ENCODE assay signal across 23 cellular contexts in genomic region chr2:113166187-113166645, GRCh38. TPM values are rescaled to one million over a fixed set of nuclear protein-coding genes. Genes with fewer than 3 reads are reported as not detected.
DNase-seq lines count a peak whose midpoint lies in the region; ATAC-seq, FAIRE-seq and TF ChIP-seq lines count a peak whose summit lies in the region.
"Had no signal": no experiment of that assay in that cellular context is flagged by ENCODE, and none has a peak within 500 bp of the region (broad histone marks: within the 10 kb centered on the region; RNA-seq: fewer than 3 reads in every experiment).

No MANE protein-coding gene starts in this region.

- peaks cover 7% of the 10 kb centered on the region for H3K36me3 Mint-ChIP-seq in activated CD4-positive, alpha-beta memory T cell treated with anti-CD3 and anti-CD28 coated beads for 36 hours
- H3K36me3 Mint-ChIP-seq in activated CD4-positive, alpha-beta memory T cell treated with anti-CD3 and anti-CD28 coated beads, Interleukin-2, amount 10 ng/mL, durations not matched to agents 7 days and 5 days (ENCODE audit: low read depth), result peaks cover 10% of the 10 kb centered on the region
- no peaks in the 10 kb centered on the region for H3K36me3 Mint-ChIP-seq in T-cell
- H3K36me3 Mint-ChIP-seq in chondrocyte (ENCODE audit: low read depth), result no peaks in the 10 kb centered on the region

- no peaks in the 10 kb centered on the region for H3K36me3 ChIP-seq in pancreas
- H3K36me3 ChIP-seq: brain microvascular endothelial cell, lower lobe of right lung had no signal

- peaks cover 3% of the 10 kb centered on the region for H3K9me3 Mint-ChIP-seq in activated CD4-positive, alpha-beta memory T cell treated with anti-CD3 and anti-CD28 coated beads for 36 hours
- H3K9me3 Mint-ChIP-seq in activated CD4-positive, alpha-beta memory T cell treated with anti-CD3 and anti-CD28 coated beads, Interleukin-2, amount 10 ng/mL, durations not matched to agents 7 days and 5 days, result peaks cover 2% of the 10 kb centered on the region
- peaks cover 0 to 3% (median 0%) of the 10 kb centered on the region in 3 donors for H3K9me3 Mint-ChIP-seq in T-cell
- no peaks in the 10 kb centered on the region for H3K9me3 Mint-ChIP-seq in chondrocyte (ENCODE audit: low read depth)
- H3K9me3 Mint-ChIP-seq: endodermal cell had no signal

- H3K27me3 Mint-ChIP-seq in activated CD4-positive, alpha-beta memory T cell treated with anti-CD3 and anti-CD28 coated beads for 36 hours, result no peaks in the 10 kb centered on the region
- no peaks in the 10 kb centered on the region for H3K27me3 Mint-ChIP-seq in activated CD4-positive, alpha-beta memory T cell treated with anti-CD3 and anti-CD28 coated beads, Interleukin-2, amount 10 ng/mL, durations not matched to agents 7 days and 5 days
- H3K27me3 Mint-ChIP-seq in T-cell, result no peaks in the 10 kb centered on the region
- no peaks in the 10 kb centered on the region for H3K27me3 Mint-ChIP-seq in chondrocyte (ENCODE audit: low read depth)

- no peak overlapping the region for H3K4me3 ChIP-seq in pancreas
- H3K4me3 ChIP-seq: coronary artery, GM23248, lower lobe of right lung had no signal

- H3K4me1 Mint-ChIP-seq in activated CD4-positive, alpha-beta memory T cell treated with anti-CD3 and anti-CD28 coated beads for 36 hours (ENCODE audit: low read depth), result peaks cover 52% of the 10 kb centered on the region
- H3K4me1 Mint-ChIP-seq in activated CD4-positive, alpha-beta memory T cell treated with anti-CD3 and anti-CD28 coated beads, Interleukin-2, amount 10 ng/mL, durations not matched to agents 7 days and 5 days, result peaks cover 51% of the 10 kb centered on the region
- H3K4me1 Mint-ChIP-seq in T-cell (peaks cover 67 to 73% (median 69%) of the 10 kb centered on the region in 3 donors), chondrocyte (ENCODE audit: low read depth) (no peaks in the 10 kb centered on the region)

- peak overlapping the region; percentile 43 for H3K27ac Mint-ChIP-seq in activated CD4-positive, alpha-beta memory T cell treated with anti-CD3 and anti-CD28 coated beads for 36 hours
- no peak overlapping the region for H3K27ac Mint-ChIP-seq in activated CD4-positive, alpha-beta memory T cell treated with anti-CD3 and anti-CD28 coated beads, Interleukin-2, amount 10 ng/mL, durations not matched to agents 7 days and 5 days
- peak overlapping the region; percentile 96 to 100 for H3K27ac Mint-ChIP-seq in T-cell
- no peak overlapping the region for H3K27ac Mint-ChIP-seq in chondrocyte (ENCODE audit: unreplicated experiment)
- H3K27ac Mint-ChIP-seq: endodermal cell had no signal

- intact Hi-C loops in activated CD4-positive, alpha-beta memory T cell treated with anti-CD3 and anti-CD28 coated beads for 36 hours (cut with micrococcal nuclease), result no loop called here
- intact Hi-C loops in pancreas (cut with DNase I), result no loop called here

- 90 to 94% methylated on average over 7 of the region's 7 CpGs for WGBS in pancreas, 2 donors

- H3K27me3 ChIP-seq in pancreas, result no peaks in the 10 kb centered on the region
- H3K27me3 ChIP-seq: brain microvascular endothelial cell had no signal

- no peak overlapping the region for H3K4me3 Mint-ChIP-seq in activated CD4-positive, alpha-beta memory T cell treated with anti-CD3 and anti-CD28 coated beads for 36 hours
- no peak overlapping the region for H3K4me3 Mint-ChIP-seq in activated CD4-positive, alpha-beta memory T cell treated with anti-CD3 and anti-CD28 coated beads, Interleukin-2, amount 10 ng/mL, durations not matched to agents 7 days and 5 days
- H3K4me3 Mint-ChIP-seq in T-cell (no peak overlapping the region), chondrocyte (ENCODE audit: unreplicated experiment) (no peak overlapping the region)
- H3K4me3 Mint-ChIP-seq: endodermal cell had no signal

- CTCF ChIA-PET in activated CD4-positive, alpha-beta memory T cell treated with anti-CD3 and anti-CD28 coated beads for 36 hours (lab: Charles Lee), result interaction anchor here (0.8 to 4.8 kb wide), 2 partner anchors 9 to 28 kb away, joined by 5 to 37 read pairs; no protein-coding TSS in a partner anchor
- CTCF ChIA-PET in activated CD4-positive, alpha-beta memory T cell treated with anti-CD3 and anti-CD28 coated beads, Interleukin-2, amount 10 ng/mL, durations not matched to agents 7 days and 5 days (lab: Charles Lee), result interaction anchor here (1.4 to 2.6 kb wide), 2 partner anchors 9 to 224 kb away, joined by 4 to 13 read pairs; no protein-coding TSS in a partner anchor
- CTCF ChIA-PET in T-cell (lab: Charles Lee), result interaction anchor here (0.7 to 2.1 kb wide), 2 partner anchors 28 to 47 kb away, joined by 3 to 14 read pairs; no protein-coding TSS in a partner anchor

- H3K27ac ChIP-seq in pancreas, result peak overlapping the region; percentile 76 to 93 (median 84)
- H3K27ac ChIP-seq: brain microvascular endothelial cell, coronary artery, GM23248 had no signal

- no peak for DNase-seq in activated CD4-positive, alpha-beta memory T cell treated with anti-CD3 and anti-CD28 coated beads for 36 hours
- no peak for DNase-seq in activated CD4-positive, alpha-beta memory T cell treated with anti-CD3 and anti-CD28 coated beads, Interleukin-2, amount 10 ng/mL, durations not matched to agents 7 days and 5 days
- no peak for DNase-seq in T-cell
- DNase-seq in chondrocyte (ENCODE audit: low spot score), result peak; percentile 19
- DNase-seq in pancreas, result peak in 1 of 6 donors; percentile 10
- DNase-seq in anterior cingulate cortex (lab: John Stamatoyannopoulos, UW), result no peak
- DNase-seq in nucleus accumbens (lab: John Stamatoyannopoulos, UW), result no peak
- DNase-seq: activated naive CD4-positive, alpha-beta T cell treated with anti-CD3 and anti-CD28 coated beads, Interleukin-2, amount 50 U/mL, for 16 hours; brain microvascular endothelial cell; endodermal cell; GM23248; islet precursor cell; lower lobe of right lung; NCI-H187; stimulated activated CD4-positive, alpha-beta T cell treated with anti-CD3 and anti-CD28 coated beads, Interleukin-12 subunit alpha, Interleukin-12 subunit beta, amount 100 ng/mL, for 4 hours; T1000 had no signal

- no peak for FAIRE-seq in pancreas (lab: Jason Lieb, UNC)
- FAIRE-seq: GM12892 had no signal

- POLR2A ChIA-PET in activated CD4-positive, alpha-beta memory T cell treated with anti-CD3 and anti-CD28 coated beads for 36 hours (lab: Charles Lee), result interaction anchor here (1.3 to 2.0 kb wide), 2 partner anchors 8 to 9 kb away, joined by 9 to 14 read pairs; partner anchors contain the start of gene PSD4
- POLR2A ChIA-PET in activated CD4-positive, alpha-beta memory T cell treated with anti-CD3 and anti-CD28 coated beads, Interleukin-2, amount 10 ng/mL, durations not matched to agents 7 days and 5 days (lab: Charles Lee), result interaction anchor here (1.2 to 5.7 kb wide), 2 partner anchors 8 to 15 kb away, joined by 4 to 49 read pairs; partner anchors contain the start of gene PSD4
- POLR2A ChIA-PET in T-cell (lab: Charles Lee), result interaction anchor here in 1 of 2 donors (0.5 kb wide), 1 partner anchor 532 kb away, joined by 3 read pairs; no protein-coding TSS in a partner anchor

- no peaks in the 10 kb centered on the region for H3K9me3 ChIP-seq in pancreas
- H3K9me3 ChIP-seq: lower lobe of right lung had no signal

- H3K4me1 ChIP-seq in pancreas, result peaks cover 20 to 26% (median 20%) of the 10 kb centered on the region in 3 donors

- no peak for TF ChIP-seq CTCF in chondrocyte (IDR thresholded peaks at IDR 0.05)
- no peak for TF ChIP-seq CTCF in pancreas (IDR thresholded peaks at IDR 0.05)

- ATAC-seq in T-cell (replicated peaks in 1 of 4), result no peak
- no peak for ATAC-seq in pancreas
- ATAC-seq in GM19452 (IDR thresholded peaks at IDR 0.05; ENCODE audit: unreplicated experiment), result no peak
- ATAC-seq: SK-N-SH treated with all-trans-retinoic acid at 6 μM for 48 hours had no signal

RNA-seq across cellular contexts. Expression of gene PSD4, which starts 7.6 kb away (rescaled TPM):
- 100 to 1,000 TPM; 156 to 170 TPM for total RNA-seq in activated CD4-positive, alpha-beta memory T cell treated with anti-CD3 and anti-CD28 coated beads for 36 hours
- 100 to 1,000 TPM; 261 to 272 TPM for total RNA-seq in activated CD4-positive, alpha-beta memory T cell treated with anti-CD3 and anti-CD28 coated beads, Interleukin-2, amount 10 ng/mL, durations not matched to agents 7 days and 5 days
- total RNA-seq in T-cell, result 100 to 1,000 TPM; 145 to 217 (median 150) TPM
- total RNA-seq in chondrocyte, result 5.2 to 5.5 TPM (median 5.2 TPM) in 3 replicates
- 10 to 100 TPM; 15.9 to 37.6 (median 23.4) TPM for total RNA-seq in pancreas
- 10 to 100 TPM; 28.2 to 31.4 TPM for polyA plus RNA-seq in pancreas

RNA-seq across cellular contexts. Expression of gene IL1RN, which starts 38.8 kb away (rescaled TPM):
- 10 to 100 TPM in 1 of 2 experiments, 1 to 10 TPM in 1; 9.8 to 10.5 TPM for total RNA-seq in activated CD4-positive, alpha-beta memory T cell treated with anti-CD3 and anti-CD28 coated beads for 36 hours
- 1 to 10 TPM; 2.6 to 3.3 TPM for total RNA-seq in activated CD4-positive, alpha-beta memory T cell treated with anti-CD3 and anti-CD28 coated beads, Interleukin-2, amount 10 ng/mL, durations not matched to agents 7 days and 5 days
- total RNA-seq in T-cell (not detected), chondrocyte (not detected in 3 replicates), pancreas (1 to 10 TPM in 3 of 6 donors, under 1 TPM in 2, not detected in 1; 0.37 to 3.1 (median 1.4) TPM)
- polyA plus RNA-seq in pancreas, result 1 to 10 TPM in 1 of 2 donors, under 1 TPM in 1; 0.65 to 1.6 TPM
- total RNA-seq: Daoy, endodermal cell, GM23248, osteoblast had no signal
- polyA plus RNA-seq: BJ, GM23248 had no signal

Comparison
In these comparisons a context has a peak if more than half of its experiments do, and no peak if none do; other contexts are left out.
1. H3K27ac Mint-ChIP-seq: peak in activated CD4-positive, alpha-beta memory T cell treated with anti-CD3 and anti-CD28 coated beads for 36 hours (single experiment) and T-cell (2 of 2); none in activated CD4-positive, alpha-beta memory T cell treated with anti-CD3 and anti-CD28 coated beads, Interleukin-2, amount 10 ng/mL, durations not matched to agents 7 days and 5 days (single experiment) and chondrocyte (single experiment).